In genomic region chr1:21436488-21437340, GRCh38 we compare ENCODE assay signal across 11 cellular contexts. TPM values are rescaled to one million over a fixed set of nuclear protein-coding genes. Genes with fewer than 3 reads are reported as not detected.
DNase-seq lines count a peak whose midpoint lies in the region; ATAC-seq and TF ChIP-seq lines count a peak whose summit lies in the region.
"Had no signal": no experiment of that assay in that cellular context is flagged by ENCODE, and none has a peak within 500 bp of the region (broad histone marks: within the 10 kb centered on the region; RNA-seq: fewer than 3 reads in every experiment).

No MANE protein-coding gene starts in this region.

- H3K27ac Mint-ChIP-seq in WTC11, result no peak overlapping the region

- CTCF ChIA-PET in WTC11 (lab: Charles Lee), result interaction anchor here (0.5 to 2.0 kb wide), 15 partner anchors 51 to 1881 kb away, joined by 3 to 9 read pairs (median 4); partner anchors contain the start of gene ALPL

- peak; percentile 75 for ATAC-seq in WTC11

- no peaks in the 10 kb centered on the region for H3K9me3 Mint-ChIP-seq in WTC11

- no peaks in the 10 kb centered on the region for H3K9me2 ChIP-seq in GM23248 (ENCODE audit: insufficient read depth)

- H3K27ac ChIP-seq in GM23248 (no peak overlapping the region), left ventricle myocardium inferior (replicated peaks) (no peak overlapping the region)
- H3K27ac ChIP-seq: neutrophil, SJSA1, uterus had no signal

- no peak for TF ChIP-seq CTCF in WTC11 (IDR thresholded peaks at IDR 0.05)
- TF ChIP-seq CTCF in left ventricle myocardium inferior (IDR thresholded peaks at IDR 0.05; ENCODE audit: borderline replicate concordance), result no peak

- H2AFZ ChIP-seq in GM23248, result peak overlapping the region; percentile 60

- H3K4me1 ChIP-seq in GM23248 (ENCODE audit: insufficient read depth) (0 out of 2 replicates have a peak, but pooled peaks cover 4% of the 10 kb centered on the region), left ventricle myocardium inferior (peaks cover 27% of the 10 kb centered on the region)
- H3K4me1 ChIP-seq: uterus had no signal

- intact Hi-C loops in left ventricle myocardium inferior (cut with micrococcal nuclease) (no loop called here), posterior cingulate gyrus (cut with DNase I) (no loop called here)

- no peaks in the 10 kb centered on the region for H3K27me3 ChIP-seq in GM23248 (replicated peaks; ENCODE audit: insufficient read depth)
- H3K27me3 ChIP-seq in left ventricle myocardium inferior (ENCODE audit: low read depth), result peaks cover 13% of the 10 kb centered on the region
- H3K27me3 ChIP-seq: SJSA1, uterus had no signal

- 5 to 8% methylated on average over 30 to 34 of the region's 43 CpGs for WGBS in GM23248 (ENCODE audit: low coverage in 1 of 2, low lambda C conversion rate in 2 of 2, missing lambda C conversion rate in 2 of 2), 2 experiments

- H3K4me3 Mint-ChIP-seq in WTC11, result peak overlapping the region; percentile 76

- H3K9ac ChIP-seq in GM23248, result no peak overlapping the region

- peaks cover 15% of the 10 kb centered on the region for H3K4me1 Mint-ChIP-seq in WTC11

- H3K4me3 ChIP-seq in GM23248 (peak overlapping the region; percentile 48), left ventricle myocardium inferior (peak overlapping the region; percentile 62)
- H3K4me3 ChIP-seq: SJSA1 had no signal

- peaks cover 9% of the 10 kb centered on the region for H3K79me2 ChIP-seq in GM23248 (ENCODE audit: insufficient read depth)

- DNase-seq in GM23248 (peak; percentile 20), WTC11 (ENCODE audit: low spot score) (peak; percentile 72), left ventricle myocardium inferior (no peak), posterior cingulate gyrus (peak in 6 of 10 donors; percentile 20 to 87 (median 67)), EL (no peak), NCI-H187 treated with DMSO at 0.1 percent for 48 hours (lab: John Stamatoyannopoulos, UW) (no peak), SIG-M5 (lab: John Stamatoyannopoulos, UW) (no peak)
- no peak for DNase-seq in stimulated activated CD4-positive, alpha-beta T cell treated with anti-CD3 and anti-CD28 coated beads, Interleukin-4, amount 100 ng/mL, for 4 hours
- DNase-seq: uterus had no signal

- H3K36me3 Mint-ChIP-seq in WTC11, result no peaks in the 10 kb centered on the region

- in situ Hi-C loops in GM23248 (cut with MboI), result no loop called here

- no peaks in the 10 kb centered on the region for H3F3A ChIP-seq in GM23248 (ENCODE audit: insufficient read depth)

- H3K36me3 ChIP-seq in GM23248 (ENCODE audit: low read depth), result no peaks in the 10 kb centered on the region
- H3K36me3 ChIP-seq in left ventricle myocardium inferior, result no peaks in the 10 kb centered on the region
- H3K36me3 ChIP-seq: neutrophil, uterus had no signal

- peak overlapping the region; percentile 27 for H3K4me2 ChIP-seq in GM23248 (ENCODE audit: unreplicated experiment)

- no peaks in the 10 kb centered on the region for H3K9me3 ChIP-seq in GM23248 (ENCODE audit: low read depth)
- H3K9me3 ChIP-seq in left ventricle myocardium inferior (replicated peaks), result no peaks in the 10 kb centered on the region
- H3K9me3 ChIP-seq: neutrophil, SJSA1, uterus had no signal

- H3K27me3 Mint-ChIP-seq in WTC11 (ENCODE audit: low read depth), result peaks cover 36% of the 10 kb centered on the region

- no peaks in the 10 kb centered on the region for H4K20me1 ChIP-seq in GM23248 (ENCODE audit: insufficient read depth)

- POLR2A ChIA-PET in WTC11 (lab: Charles Lee), result no interaction called here

TF ChIP-seq in WTC11, 78 proteins besides CTCF, POLR2A, EP300 and RAD21 (continues in another document):
- peak; percentile 81 for TF ChIP-seq PRDM15 (CRISPR knock-in tag; IDR thresholded peaks at IDR 0.05)
- no peak for TF ChIP-seq AFF4 (CRISPR knock-in tag; IDR thresholded peaks at IDR 0.05; ENCODE audit: borderline replicate concordance)
- TF ChIP-seq TEAD1 (CRISPR knock-in tag; IDR thresholded peaks at IDR 0.05), result no peak
- no peak for TF ChIP-seq OVOL2 (CRISPR knock-in tag; IDR thresholded peaks at IDR 0.05; ENCODE audit: borderline replicate concordance)
- 0 out of 2 replicates have a peak, but pooled peaks have one; percentile 20 for TF ChIP-seq ZBTB43 (CRISPR knock-in tag; IDR thresholded peaks at IDR 0.05)
- no peak for TF ChIP-seq IRF2 (CRISPR knock-in tag; IDR thresholded peaks at IDR 0.05; ENCODE audit: borderline replicate concordance, low read depth)
- TF ChIP-seq MYBL2 (CRISPR knock-in tag; IDR thresholded peaks at IDR 0.05), result no peak

RNA-seq across cellular contexts. Expression of gene NBPF3, which starts 3.2 kb away (rescaled TPM):
- total RNA-seq in GM23248 (2014; rRNA removed; shearing (Covaris generic)), result 14.1 and 18.5 TPM in 2 replicates
- 7.5 and 8.9 TPM in 2 replicates for polyA plus RNA-seq in GM23248 (2016; fragmentation: Nextera tagmentation; extraction: Ambion mirVana)
- total RNA-seq in WTC11 (2021) (17.2 to 21.4 TPM (median 17.4 TPM) in 3 replicates), left ventricle myocardium inferior (5.1 TPM)

Comparison
In these comparisons a context has a peak if more than half of its experiments do, and no peak if none do; other contexts are left out.
1. DNase-seq: peak in GM23248 (single experiment), WTC11 (single experiment) and posterior cingulate gyrus (6 of 10); none in left ventricle myocardium inferior (single experiment), EL (single experiment), NCI-H187 treated with DMSO at 0.1 percent for 48 hours (single experiment), SIG-M5 (single experiment) and stimulated activated CD4-positive, alpha-beta T cell treated with anti-CD3 and anti-CD28 coated beads, Interleukin-4, amount 100 ng/mL, for 4 hours (0 of 2).